In genomic region chr20:51417745-51418529, GRCh38 we compare ENCODE assay signal across 17 cellular contexts.
DNase-seq lines count a peak whose midpoint lies in the region; ATAC-seq, FAIRE-seq and TF ChIP-seq lines count a peak whose summit lies in the region.
"Had no signal": no experiment of that assay in that cellular context is flagged by ENCODE, and none has a peak within 500 bp of the region (broad histone marks: within the 10 kb centered on the region; RNA-seq: fewer than 3 reads in every experiment).

No MANE protein-coding gene starts in this region.

- H3K4me3 Mint-ChIP-seq in T-helper 2 cell treated with Interferon-gamma antibody and Interleukin-4, amounts not matched to agents 5 μg/mL and 100 μg/mL, for 36 hours, result no peak overlapping the region

- CTCF ChIA-PET in H1 (lab: Charles Lee; ENCODE audit: partially characterized antibody), result interaction anchor here (0.7 to 3.1 kb wide), 9 partner anchors 9 to 437 kb away, joined by 3 to 18 read pairs (median 4); no protein-coding TSS in a partner anchor

- H2BK12ac ChIP-seq in H1 (ENCODE audit: low read depth, low read length), result no peak overlapping the region

- no peaks in the 10 kb centered on the region for H3K9me3 Mint-ChIP-seq in T-helper 2 cell treated with Interferon-gamma antibody and Interleukin-4, amounts not matched to agents 5 μg/mL and 100 μg/mL, for 36 hours

- TF ChIP-seq EP300 in H1 (IDR thresholded peaks at IDR 0.05; ENCODE audit: borderline replicate concordance in 1 of 2, low read depth in 2 of 2, low read length in 2 of 2), result no peak

- no peak overlapping the region for H3K9ac ChIP-seq in H1 (replicated peaks in 1 of 4; ENCODE audit: extremely low read depth in 1 of 4, low read depth in 3 of 4, low read length in 3 of 4)

- H3K79me1 ChIP-seq in H1 (ENCODE audit: low read depth, low read length), result no peaks in the 10 kb centered on the region

- H2BK20ac ChIP-seq in H1 (ENCODE audit: low read length), result no peak overlapping the region

- no peaks in the 10 kb centered on the region for H3K79me2 ChIP-seq in H1 (ENCODE audit: control insufficient read depth in 1 of 2, insufficient read depth in 2 of 2, low read length in 2 of 2)

- H3K36me3 ChIP-seq in H1 (ENCODE audit: control insufficient read depth in 2 of 4, insufficient read depth in 4 of 4, low read length in 3 of 4), result no peaks in the 10 kb centered on the region
- H3K36me3 ChIP-seq: thoracic aorta had no signal

- no peak overlapping the region for H3K4me3 ChIP-seq in H1 (ENCODE audit: extremely low read depth in 1 of 4, insufficient read depth in 2 of 4, low read depth in 3 of 4, low read length in 4 of 4)
- H3K4me3 ChIP-seq: thoracic aorta had no signal

- no peak overlapping the region for H3K56ac ChIP-seq in H1 (replicated peaks; ENCODE audit: insufficient read length, low read depth, low read length)

- FAIRE-seq in H1 (lab: Jason Lieb, UNC), result no peak
- no peak for FAIRE-seq in D721Med (lab: Jason Lieb, UNC)

- H3K23ac ChIP-seq in H1 (ENCODE audit: insufficient read length), result no peak overlapping the region

- peak; percentile 36 to 60 for TF ChIP-seq RAD21 in H1 (IDR thresholded peaks at IDR 0.05 in 1 of 2, conservative IDR thresholded peaks at IDR 0.05 in 1 of 2; ENCODE audit: low read depth in 2 of 2, low read length in 2 of 2)

- no peak overlapping the region for H3K4me2 ChIP-seq in H1 (ENCODE audit: insufficient read depth in 1 of 2, low read depth in 2 of 2, low read length in 2 of 2)

- TF ChIP-seq POLR2A in H1 (IDR thresholded peaks at IDR 0.05; ENCODE audit: control extremely low read depth in 1 of 2, low read depth in 2 of 2, low read length in 2 of 2), result no peak

- no peak overlapping the region for H3K4ac ChIP-seq in H1 (replicated peaks; ENCODE audit: insufficient read length, low read depth, low read length)

- no peaks in the 10 kb centered on the region for H3K9me3 ChIP-seq in H1 (ENCODE audit: insufficient read depth in 2 of 2, low read depth in 1 of 2, low read length in 1 of 2)
- H3K9me3 ChIP-seq: thoracic aorta had no signal

- no peak overlapping the region for H2BK5ac ChIP-seq in H1 (ENCODE audit: low read depth, low read length)

- H3K4me1 ChIP-seq in H1 (replicated peaks in 1 of 4; ENCODE audit: control insufficient read depth in 3 of 4, insufficient read depth in 4 of 4, low read length in 3 of 4), result peaks cover 0 to 3% (median under 1%) of the 10 kb centered on the region in 4 experiments; a peak in 2 of 7 replicates

- no peak overlapping the region for H2BK15ac ChIP-seq in H1 (ENCODE audit: low read length)

- no peak overlapping the region for H2AFZ ChIP-seq in H1 (ENCODE audit: low read length)

- no peaks in the 10 kb centered on the region for H3K27me3 ChIP-seq in H1 (replicated peaks in 1 of 4; ENCODE audit: control insufficient read depth in 3 of 4, extremely low read depth in 1 of 4, insufficient read depth in 3 of 4, low read length in 3 of 4)

- H3K14ac ChIP-seq in H1 (ENCODE audit: insufficient read length), result no peak overlapping the region

- ATAC-seq in GM21381 (IDR thresholded peaks at IDR 0.05; ENCODE audit: unreplicated experiment), result no peak

- no peaks in the 10 kb centered on the region for H4K20me1 ChIP-seq in H1 (replicated peaks in 1 of 2; ENCODE audit: control insufficient read depth in 1 of 2, insufficient read depth in 2 of 2, low read length in 2 of 2)

- H3K27ac ChIP-seq in H1 (ENCODE audit: low read depth, low read length), result no peak overlapping the region
- H3K27ac ChIP-seq: thoracic aorta had no signal

- H3K27ac Mint-ChIP-seq in T-helper 2 cell treated with Interferon-gamma antibody and Interleukin-4, amounts not matched to agents 5 μg/mL and 100 μg/mL, for 36 hours, result peak overlapping the region; percentile 81

- peaks cover 41% of the 10 kb centered on the region for H3K4me1 Mint-ChIP-seq in T-helper 2 cell treated with Interferon-gamma antibody and Interleukin-4, amounts not matched to agents 5 μg/mL and 100 μg/mL, for 36 hours (ENCODE audit: low read depth)

- POLR2A ChIA-PET in H1 (lab: Charles Lee; ENCODE audit: partially characterized antibody), result interaction anchor here (1.1 kb wide), 1 partner anchor 426 kb away, joined by 3 read pairs; no protein-coding TSS in a partner anchor

- WGBS in H1 (ENCODE audit: extremely low coverage in 1 of 2, insufficient coverage in 1 of 2, insufficient read length in 1 of 2, insufficient replicate concordance in 2 of 2, low coverage in 1 of 2, low lambda C conversion rate in 2 of 2, missing lambda C conversion rate in 1 of 2), 2 experiments, result 93% methylated on average over 14 of the region's 14 CpGs; no CpG with 5 or more reads in 1 of the 2 experiments

- peaks cover 73% of the 10 kb centered on the region for H3K36me3 Mint-ChIP-seq in T-helper 2 cell treated with Interferon-gamma antibody and Interleukin-4, amounts not matched to agents 5 μg/mL and 100 μg/mL, for 36 hours (ENCODE audit: low read depth)

- TF ChIP-seq CTCF in H1 (IDR thresholded peaks at IDR 0.05; ENCODE audit: control extremely low read depth in 1 of 3, insufficient read depth in 1 of 3, low read depth in 1 of 3, low read length in 3 of 3) (peak in 2 of 3 experiments; percentile 11 to 30; a peak in 3 of 4 replicates), D721Med (IDR thresholded peaks at IDR 0.05; ENCODE audit: insufficient read depth, missing control alignments) (no peak)

- peak; percentile 8 for DNase-seq in stimulated activated naive CD4-positive, alpha-beta T cell treated with Interleukin-2 at 50 U/mL for 16 hours (lab: John Stamatoyannopoulos, UW)
- DNase-seq in stimulated activated naive CD4-positive, alpha-beta T cell (lab: John Stamatoyannopoulos, UW), result no peak
- DNase-seq in T-helper 2 cell treated with Interferon-gamma antibody and Interleukin-4, amounts not matched to agents 5 μg/mL and 100 μg/mL, for 36 hours (ENCODE audit: low spot score), result no peak
- DNase-seq in H1 (ENCODE audit: low read depth in 1 of 2, low spot score in 2 of 2) (no peak), NCI-H2196 (lab: John Stamatoyannopoulos, UW; ENCODE audit: unreplicated experiment) (no peak), D721Med (ENCODE audit: insufficient read length, low spot score) (no peak), mesenteric fat pad (ENCODE audit: low spot score) (no peak)
- DNase-seq: activated naive CD4-positive, alpha-beta T cell treated with Interleukin-2 at 50 U/mL for 16 hours; cerebellar nuclear complex; DMS53; kidney glomerular epithelial cell; NCI-H2171 treated with DMSO at 0.1 percent for 48 hours; OCI-M1; posterior cingulate gyrus; stimulated activated CD4-positive, alpha-beta T cell treated with anti-CD3 and anti-CD28 coated beads, Interleukin-12 subunit alpha, Interleukin-12 subunit beta, amount 100 ng/mL, for 4 hours had no signal

- H3K23me2 ChIP-seq in H1 (ENCODE audit: low read depth, low read length), result no peaks in the 10 kb centered on the region

- H4K5ac ChIP-seq in H1 (ENCODE audit: insufficient read length, low read depth, low read length), result no peak overlapping the region

- no peak overlapping the region for H4K8ac ChIP-seq in H1 (ENCODE audit: extremely low read depth, insufficient read depth, low read length)

- no peak overlapping the region for H2BK120ac ChIP-seq in H1 (replicated peaks; ENCODE audit: low read depth, low read length)

- no peak overlapping the region for H2AK5ac ChIP-seq in H1 (ENCODE audit: low read depth, low read length)

- H3K18ac ChIP-seq in H1 (ENCODE audit: extremely low read depth, low read length), result no peak overlapping the region

- no peaks in the 10 kb centered on the region for H3K27me3 Mint-ChIP-seq in T-helper 2 cell treated with Interferon-gamma antibody and Interleukin-4, amounts not matched to agents 5 μg/mL and 100 μg/mL, for 36 hours (ENCODE audit: low read depth)

- H4K91ac ChIP-seq in H1 (replicated peaks; ENCODE audit: insufficient read length, low read length), result no peak overlapping the region

TF ChIP-seq in H1, 55 proteins besides CTCF, POLR2A, EP300 and RAD21:
- no peak for TF ChIP-seq SRF (IDR thresholded peaks at IDR 0.05; ENCODE audit: low read depth, low read length)
- no peak for TF ChIP-seq POLR2AphosphoS5 (IDR thresholded peaks at IDR 0.05; ENCODE audit: low read depth, low read length)
- no peak for TF ChIP-seq MAFK (IDR thresholded peaks at IDR 0.05; ENCODE audit: low read depth, low read length)
- no peak for TF ChIP-seq CHD1 (IDR thresholded peaks at IDR 0.05; ENCODE audit: low read depth, low read length)
